ENCODE assay signal across 8 cellular contexts in genomic region chr22:46996595-46997310, GRCh38.
DNase-seq lines count a peak whose midpoint lies in the region; ATAC-seq and TF ChIP-seq lines count a peak whose summit lies in the region.

No MANE protein-coding gene starts in this region.

- peaks cover 18% of the 10 kb centered on the region for H3K4me1 Mint-ChIP-seq in activated T-helper 2 cell treated with anti-CD3 and anti-CD28 coated beads, Interferon-gamma antibody, Interleukin-2, Interleukin-4, amounts not matched to agents 10 μg/mL and 5 μg/mL and 100 μg/mL, durations not matched to agents 14 hours and 24 hours and 36 hours (ENCODE audit: low read depth)

- no peak overlapping the region for H3K27ac ChIP-seq in BLaER1 treated with 17β-estradiol and CSF1 and Interleukin-3, amounts not matched to agents 10 nM and 100 nM

- H3K9ac ChIP-seq in BLaER1 treated with 17β-estradiol and CSF1 and Interleukin-3, amounts not matched to agents 10 nM and 100 nM: no peak overlapping the region

- no peak for DNase-seq in GM13976 (ENCODE audit: low spot score)
- DNase-seq in activated T-helper 2 cell treated with anti-CD3 and anti-CD28 coated beads, Interferon-gamma antibody, Interleukin-2, Interleukin-4, amounts not matched to agents 10 μg/mL and 5 μg/mL and 100 μg/mL, durations not matched to agents 14 hours and 24 hours and 36 hours (ENCODE audit: low spot score): no peak
- DNase-seq in kidney tubule cell (ENCODE audit: low spot score): peak; percentile 26
- DNase-seq in SK-N-DZ (ENCODE audit: low spot score): no peak
- no peak for DNase-seq in NAMALWA (ENCODE audit: low spot score)
- no peak for DNase-seq in middle frontal gyrus (ENCODE audit: extremely low spot score, low spot score)

- peaks cover 24 to 38% (median 31%) of the 10 kb centered on the region in 10 experiments for H3K4me1 ChIP-seq in BLaER1 treated with 17β-estradiol and CSF1 and Interleukin-3, amounts not matched to agents 10 nM and 100 nM

- TF ChIP-seq CTCF in GM13976 (IDR thresholded peaks at IDR 0.05; ENCODE audit: borderline replicate concordance, control extremely low read depth, extremely low read depth, insufficient read depth, missing control alignments): peak; percentile 15

- peaks cover 0 to 87% (median 28%) of the 10 kb centered on the region in 11 experiments; a peak in 16 of 22 replicates for H3K36me3 ChIP-seq in BLaER1 treated with 17β-estradiol and CSF1 and Interleukin-3, amounts not matched to agents 10 nM and 100 nM

- no peak overlapping the region for H3K4me3 Mint-ChIP-seq in activated T-helper 2 cell treated with anti-CD3 and anti-CD28 coated beads, Interferon-gamma antibody, Interleukin-2, Interleukin-4, amounts not matched to agents 10 μg/mL and 5 μg/mL and 100 μg/mL, durations not matched to agents 14 hours and 24 hours and 36 hours (ENCODE audit: low read depth)

- peak overlapping the region in 8 of 11 experiments; percentile 54 to 79 (median 70); a peak in 15 of 22 replicates for H3K4me2 ChIP-seq in BLaER1 treated with 17β-estradiol and CSF1 and Interleukin-3, amounts not matched to agents 10 nM and 100 nM

- H3K9me3 Mint-ChIP-seq in activated T-helper 2 cell treated with anti-CD3 and anti-CD28 coated beads, Interferon-gamma antibody, Interleukin-2, Interleukin-4, amounts not matched to agents 10 μg/mL and 5 μg/mL and 100 μg/mL, durations not matched to agents 14 hours and 24 hours and 36 hours: no peaks in the 10 kb centered on the region

- H3K27me3 ChIP-seq in BLaER1 treated with 17β-estradiol and CSF1 and Interleukin-3, amounts not matched to agents 10 nM and 100 nM: 0 out of 22 replicates have a peak, but pooled peaks cover 0 to 4% (median 0%) of the 10 kb centered on the region in 11 experiments

- no peaks in the 10 kb centered on the region for H3K9me3 ChIP-seq in BLaER1 treated with 17β-estradiol and CSF1 and Interleukin-3, amounts not matched to agents 10 nM and 100 nM (replicated peaks in 1 of 11)

- no peak for ATAC-seq in HG03108 (IDR thresholded peaks at IDR 0.05; ENCODE audit: unreplicated experiment)

- H4K20me1 ChIP-seq in BLaER1 treated with 17β-estradiol and CSF1 and Interleukin-3, amounts not matched to agents 10 nM and 100 nM: peaks cover 38 to 100% (median 87%) of the 10 kb centered on the region in 11 experiments; a peak in 19 of 22 replicates

- in situ Hi-C loops in GM13976 (cut with MboI; ENCODE audit: low sequenced_read_pairs, unreplicated experiment): no loop called here

- H3K27ac Mint-ChIP-seq in activated T-helper 2 cell treated with anti-CD3 and anti-CD28 coated beads, Interferon-gamma antibody, Interleukin-2, Interleukin-4, amounts not matched to agents 10 μg/mL and 5 μg/mL and 100 μg/mL, durations not matched to agents 14 hours and 24 hours and 36 hours: peak overlapping the region; percentile 46

- H3K4me3 ChIP-seq in BLaER1 treated with 17β-estradiol and CSF1 and Interleukin-3, amounts not matched to agents 10 nM and 100 nM: no peak overlapping the region

- intact Hi-C loops in activated T-helper 2 cell treated with anti-CD3 and anti-CD28 coated beads, Interferon-gamma antibody, Interleukin-2, Interleukin-4, amounts not matched to agents 10 μg/mL and 5 μg/mL and 100 μg/mL, durations not matched to agents 14 hours and 24 hours and 36 hours (cut with micrococcal nuclease): no loop called here

- no peaks in the 10 kb centered on the region for H3K27me3 Mint-ChIP-seq in activated T-helper 2 cell treated with anti-CD3 and anti-CD28 coated beads, Interferon-gamma antibody, Interleukin-2, Interleukin-4, amounts not matched to agents 10 μg/mL and 5 μg/mL and 100 μg/mL, durations not matched to agents 14 hours and 24 hours and 36 hours (ENCODE audit: low read depth)

- H3K36me3 Mint-ChIP-seq in activated T-helper 2 cell treated with anti-CD3 and anti-CD28 coated beads, Interferon-gamma antibody, Interleukin-2, Interleukin-4, amounts not matched to agents 10 μg/mL and 5 μg/mL and 100 μg/mL, durations not matched to agents 14 hours and 24 hours and 36 hours (ENCODE audit: low read depth): peaks cover 15% of the 10 kb centered on the region
